16 cellular contexts compared by ENCODE assay signal in genomic region chr7:68688416-68689086, GRCh38.
DNase-seq lines count a peak whose midpoint lies in the region; ATAC-seq, FAIRE-seq and TF ChIP-seq lines count a peak whose summit lies in the region.
"Had no signal": no experiment of that assay in that cellular context is flagged by ENCODE, and none has a peak within 500 bp of the region (broad histone marks: within the 10 kb centered on the region; RNA-seq: fewer than 3 reads in every experiment).

No MANE protein-coding gene starts in this region.

- H3K36me3 Mint-ChIP-seq in activated CD4-positive, alpha-beta T cell treated with anti-CD3 and anti-CD28 coated beads for 36 hours (ENCODE audit: low read depth): no peaks in the 10 kb centered on the region
- H3K36me3 Mint-ChIP-seq in activated CD4-positive, alpha-beta T cell treated with anti-CD3 and anti-CD28 coated beads, Interleukin-2, amount 10 ng/mL, durations not matched to agents 24 days and 14 days (ENCODE audit: low read depth): no peaks in the 10 kb centered on the region
- no peaks in the 10 kb centered on the region for H3K36me3 Mint-ChIP-seq in brain
- H3K36me3 Mint-ChIP-seq: CD4-positive, alpha-beta memory T cell had no signal

- H2BK15ac ChIP-seq in neuronal stem cell (ENCODE audit: low read length): no peak overlapping the region

- H3K4me1 ChIP-seq in thyroid gland: peaks cover 0 to 6% of the 10 kb centered on the region in 2 donors
- peaks cover 0 to 9% of the 10 kb centered on the region in 2 donors for H3K4me1 ChIP-seq in neuronal stem cell (ENCODE audit: control insufficient read depth in 2 of 2, insufficient read depth in 1 of 2, low read depth in 1 of 2, low read length in 2 of 2)
- H3K4me1 ChIP-seq: left lung had no signal

- no peak overlapping the region for H3K4me2 ChIP-seq in neuronal stem cell (ENCODE audit: insufficient read depth, low read length, poor library complexity, severe bottlenecking)

- no peak overlapping the region for H4K8ac ChIP-seq in neuronal stem cell (ENCODE audit: low read depth, low read length)

- no peaks in the 10 kb centered on the region for H3K27me3 ChIP-seq in thyroid gland
- H3K27me3 ChIP-seq in neuronal stem cell (ENCODE audit: control insufficient read depth in 3 of 3, insufficient read depth in 3 of 3, low read depth in 1 of 3, low read length in 3 of 3): no peaks in the 10 kb centered on the region
- H3K27me3 ChIP-seq: left lung had no signal

- FAIRE-seq in RCC 7860 (lab: Jason Lieb, UNC): no peak
- FAIRE-seq: K562 had no signal

- ATAC-seq in activated CD4-positive, alpha-beta T cell treated with anti-CD3 and anti-CD28 coated beads for 36 hours: peak; percentile 33
- ATAC-seq in GM21717 (IDR thresholded peaks at IDR 0.05; ENCODE audit: unreplicated experiment): no peak
- ATAC-seq: activated CD8-positive, alpha-beta T cell treated with anti-CD3 and anti-CD28 coated beads, Interleukin-2, amount 10 ng/mL, durations not matched to agents 7 days and 5 days; K562; left lung; PC-3 had no signal

- TF ChIP-seq CTCF in brain (conservative IDR thresholded peaks at IDR 0.05) (no peak), thyroid gland (IDR thresholded peaks at IDR 0.05) (no peak)

- no peak overlapping the region for H2AFZ ChIP-seq in neuronal stem cell (ENCODE audit: low read length)

- peaks cover 8% of the 10 kb centered on the region for H3K9me3 Mint-ChIP-seq in activated CD4-positive, alpha-beta T cell treated with anti-CD3 and anti-CD28 coated beads for 36 hours (ENCODE audit: low read depth)
- H3K9me3 Mint-ChIP-seq in activated CD4-positive, alpha-beta T cell treated with anti-CD3 and anti-CD28 coated beads, Interleukin-2, amount 10 ng/mL, durations not matched to agents 24 days and 14 days: peaks cover 14% of the 10 kb centered on the region
- peaks cover 4 to 81% (median 6%) of the 10 kb centered on the region in 5 experiments for H3K9me3 Mint-ChIP-seq in brain

- 29 to 34% methylated on average over 8 of the region's 8 CpGs for WGBS in thyroid gland, 2 donors
- WGBS in neuronal stem cell (ENCODE audit: extremely low coverage in 2 of 2, insufficient read length in 2 of 2, insufficient replicate concordance in 1 of 2), 2 donors: no CpG with 5 or more reads among the region's 8 CpGs

- no peak overlapping the region for H2BK12ac ChIP-seq in neuronal stem cell (ENCODE audit: low read length)

- H3K4me3 ChIP-seq in thyroid gland (replicated peaks in 1 of 3): no peak overlapping the region
- no peak overlapping the region for H3K4me3 ChIP-seq in neuronal stem cell (ENCODE audit: low read length in 2 of 2)
- H3K4me3 ChIP-seq: K562, left lung had no signal

- CTCF ChIA-PET in activated CD4-positive, alpha-beta T cell treated with anti-CD3 and anti-CD28 coated beads for 36 hours (lab: Charles Lee): interaction anchor here (0.7 kb wide), 2 partner anchors 253 to 1179 kb away, joined by 3 read pairs; no protein-coding TSS in a partner anchor

- no peaks in the 10 kb centered on the region for H3K79me1 ChIP-seq in neuronal stem cell (ENCODE audit: low read depth, low read length)

- H3K9me3 ChIP-seq in thyroid gland: no peaks in the 10 kb centered on the region
- peaks cover 0 to 2% of the 10 kb centered on the region in 2 donors for H3K9me3 ChIP-seq in neuronal stem cell (replicated peaks in 1 of 2; ENCODE audit: control insufficient read depth in 2 of 2, insufficient read depth in 1 of 2, low read depth in 1 of 2, low read length in 2 of 2)

- no peak overlapping the region for H3K23ac ChIP-seq in neuronal stem cell (ENCODE audit: low read depth, low read length, poor library complexity)

- H3K27me3 Mint-ChIP-seq in activated CD4-positive, alpha-beta T cell treated with anti-CD3 and anti-CD28 coated beads for 36 hours: no peaks in the 10 kb centered on the region
- H3K27me3 Mint-ChIP-seq in activated CD4-positive, alpha-beta T cell treated with anti-CD3 and anti-CD28 coated beads, Interleukin-2, amount 10 ng/mL, durations not matched to agents 24 days and 14 days: no peaks in the 10 kb centered on the region
- H3K27me3 Mint-ChIP-seq in brain: peaks cover 8% of the 10 kb centered on the region
- H3K27me3 Mint-ChIP-seq: CD4-positive, alpha-beta memory T cell had no signal

- H2BK5ac ChIP-seq in neuronal stem cell (ENCODE audit: low read length): no peak overlapping the region

- no peak overlapping the region for H3K4ac ChIP-seq in neuronal stem cell (ENCODE audit: low read length)

- POLR2A ChIA-PET in activated CD4-positive, alpha-beta T cell treated with anti-CD3 and anti-CD28 coated beads for 36 hours (lab: Charles Lee): no interaction called here

- H4K91ac ChIP-seq in neuronal stem cell (ENCODE audit: low read depth, low read length, poor library complexity): no peak overlapping the region

- H2AK5ac ChIP-seq in neuronal stem cell (ENCODE audit: low read depth, low read length): no peak overlapping the region

- no peak for TF ChIP-seq POLR2A in thyroid gland (IDR thresholded peaks at IDR 0.05)

- no peak overlapping the region for H3K4me3 Mint-ChIP-seq in activated CD4-positive, alpha-beta T cell treated with anti-CD3 and anti-CD28 coated beads for 36 hours
- no peak overlapping the region for H3K4me3 Mint-ChIP-seq in activated CD4-positive, alpha-beta T cell treated with anti-CD3 and anti-CD28 coated beads, Interleukin-2, amount 10 ng/mL, durations not matched to agents 24 days and 14 days
- peak overlapping the region in 1 of 5 experiments; percentile 15 for H3K4me3 Mint-ChIP-seq in brain
- H3K4me3 Mint-ChIP-seq: activated CD8-positive, alpha-beta T cell treated with anti-CD3 and anti-CD28 coated beads, Interleukin-2, amount 10 ng/mL, durations not matched to agents 7 days and 5 days; CD4-positive, alpha-beta memory T cell had no signal

- H3K27ac ChIP-seq in thyroid gland (peak overlapping the region; percentile 51 to 75 (median 65)), neuronal stem cell (replicated peaks; ENCODE audit: low read length) (no peak overlapping the region)
- H3K27ac ChIP-seq: left lung had no signal

- no peak overlapping the region for H3K14ac ChIP-seq in neuronal stem cell (ENCODE audit: low read length)

- H3K9ac ChIP-seq in neuronal stem cell (ENCODE audit: low read depth, low read length, poor library complexity): no peak overlapping the region

- H2BK120ac ChIP-seq in neuronal stem cell (ENCODE audit: low read depth, low read length): no peak overlapping the region

- peak; percentile 10 for DNase-seq in activated CD4-positive, alpha-beta T cell treated with anti-CD3 and anti-CD28 coated beads for 36 hours
- DNase-seq in activated CD4-positive, alpha-beta T cell treated with anti-CD3 and anti-CD28 coated beads, Interleukin-2, amount 10 ng/mL, durations not matched to agents 24 days and 14 days: no peak
- DNase-seq in NCI-H2196 treated with DMSO at 0.1 percent for 48 hours (lab: John Stamatoyannopoulos, UW; ENCODE audit: unreplicated experiment): peak; percentile 84
- peak; percentile 72 to 78 for DNase-seq in thyroid gland
- DNase-seq in RCC 7860 (ENCODE audit: low spot score): no peak
- no peak for DNase-seq in neuronal stem cell (ENCODE audit: low spot score)
- DNase-seq: activated CD8-positive, alpha-beta T cell treated with anti-CD3 and anti-CD28 coated beads, Interleukin-2, amount 10 ng/mL, durations not matched to agents 7 days and 5 days; activated effector memory CD4-positive, alpha-beta T cell treated with Interleukin-2 at 50 U/mL for 16 hours; CD4-positive, alpha-beta memory T cell; hypothalamus; left lung; NCI-H1417 treated with DMSO at 0.1 percent for 48 hours; PC-3 had no signal

- no peak overlapping the region for H3K27ac Mint-ChIP-seq in activated CD4-positive, alpha-beta T cell treated with anti-CD3 and anti-CD28 coated beads for 36 hours
- H3K27ac Mint-ChIP-seq in activated CD4-positive, alpha-beta T cell treated with anti-CD3 and anti-CD28 coated beads, Interleukin-2, amount 10 ng/mL, durations not matched to agents 24 days and 14 days: no peak overlapping the region
- peak overlapping the region in 3 of 5 experiments; percentile 25 to 75 (median 47) for H3K27ac Mint-ChIP-seq in brain
- H3K27ac Mint-ChIP-seq: activated CD8-positive, alpha-beta T cell treated with anti-CD3 and anti-CD28 coated beads, Interleukin-2, amount 10 ng/mL, durations not matched to agents 7 days and 5 days had no signal

- no peaks in the 10 kb centered on the region for H3K36me3 ChIP-seq in thyroid gland
- no peaks in the 10 kb centered on the region for H3K36me3 ChIP-seq in neuronal stem cell (replicated peaks in 1 of 2; ENCODE audit: control insufficient read depth in 2 of 2, insufficient read depth in 2 of 2, low read length in 2 of 2)
- H3K36me3 ChIP-seq: left lung had no signal

- H3K4me1 Mint-ChIP-seq in activated CD4-positive, alpha-beta T cell treated with anti-CD3 and anti-CD28 coated beads for 36 hours: no peaks in the 10 kb centered on the region
- H3K4me1 Mint-ChIP-seq in activated CD4-positive, alpha-beta T cell treated with anti-CD3 and anti-CD28 coated beads, Interleukin-2, amount 10 ng/mL, durations not matched to agents 24 days and 14 days: no peaks in the 10 kb centered on the region
- H3K4me1 Mint-ChIP-seq in brain: peaks cover 51% of the 10 kb centered on the region
- H3K4me1 Mint-ChIP-seq: CD4-positive, alpha-beta memory T cell had no signal

- no peak overlapping the region for H3K18ac ChIP-seq in neuronal stem cell (ENCODE audit: low read length)

- intact Hi-C loops in activated CD4-positive, alpha-beta T cell treated with anti-CD3 and anti-CD28 coated beads for 36 hours (cut with DNase I, micrococcal nuclease): no loop called here
- intact Hi-C loops in activated CD4-positive, alpha-beta T cell treated with anti-CD3 and anti-CD28 coated beads, Interleukin-2, amount 10 ng/mL, durations not matched to agents 24 days and 14 days (cut with micrococcal nuclease): no loop called here
- intact Hi-C loops in thyroid gland (cut with DNase I): no loop called here

Comparison
In these comparisons a context has a peak if more than half of its experiments do, and no peak if none do; other contexts are left out.
1. DNase-seq: peak in activated CD4-positive, alpha-beta T cell treated with anti-CD3 and anti-CD28 coated beads for 36 hours (single experiment), NCI-H2196 treated with DMSO at 0.1 percent for 48 hours (single experiment) and thyroid gland (2 of 2); none in activated CD4-positive, alpha-beta T cell treated with anti-CD3 and anti-CD28 coated beads, Interleukin-2, amount 10 ng/mL, durations not matched to agents 24 days and 14 days (single experiment), RCC 7860 (single experiment) and neuronal stem cell (single experiment).
2. H3K27ac Mint-ChIP-seq: peak in brain (3 of 5); none in activated CD4-positive, alpha-beta T cell treated with anti-CD3 and anti-CD28 coated beads for 36 hours (single experiment) and activated CD4-positive, alpha-beta T cell treated with anti-CD3 and anti-CD28 coated beads, Interleukin-2, amount 10 ng/mL, durations not matched to agents 24 days and 14 days (single experiment).